1 cellular context compared by ENCODE assay signal in genomic region chr9:69131682-69132081, GRCh38.
TF ChIP-seq lines count a peak whose summit lies in the region.

No MANE protein-coding gene starts in this region.

TF ChIP-seq in HepG2, 621 proteins besides CTCF, POLR2A, EP300 and RAD21 (continued from another document and continues in another):
- TF ChIP-seq ZFP36L2 (CRISPR knock-in tag; IDR thresholded peaks at IDR 0.05): no peak
- no peak for TF ChIP-seq REST (IDR thresholded peaks at IDR 0.05; ENCODE audit: borderline replicate concordance in 1 of 2, low read depth in 1 of 2, low read length in 2 of 2)
- no peak for TF ChIP-seq SPEN (CRISPR knock-in tag; IDR thresholded peaks at IDR 0.05; ENCODE audit: low read depth)
- TF ChIP-seq MTA1 (CRISPR knock-in tag; IDR thresholded peaks at IDR 0.05; ENCODE audit: borderline replicate concordance): no peak
- TF ChIP-seq NCOR1 (IDR thresholded peaks at IDR 0.05; ENCODE audit: borderline replicate concordance, low read length): peak; percentile 66; the same call in 1 of the 2 replicates
- TF ChIP-seq HIC2 (CRISPR knock-in tag; IDR thresholded peaks at IDR 0.05; ENCODE audit: low read depth): no peak
- no peak for TF ChIP-seq ZHX2 (IDR thresholded peaks at IDR 0.05; ENCODE audit: low read depth)
- TF ChIP-seq ZHX2 (CRISPR knock-in tag; IDR thresholded peaks at IDR 0.05; ENCODE audit: borderline replicate concordance): no peak
- TF ChIP-seq ZNF292 (CRISPR knock-in tag; IDR thresholded peaks at IDR 0.05; ENCODE audit: borderline replicate concordance, low read depth): peak; percentile 35; the same call in 1 of the 2 replicates
- no peak for TF ChIP-seq ZBTB40 (IDR thresholded peaks at IDR 0.05)
- TF ChIP-seq ZBTB40 (CRISPR knock-in tag; IDR thresholded peaks at IDR 0.05): no peak
- TF ChIP-seq ZNF598 (CRISPR knock-in tag; IDR thresholded peaks at IDR 0.05; ENCODE audit: borderline replicate concordance): no peak
- no peak for TF ChIP-seq MTERF4 (CRISPR knock-in tag; IDR thresholded peaks at IDR 0.05)
- TF ChIP-seq SRSF9 (IDR thresholded peaks at IDR 0.05; ENCODE audit: borderline replicate concordance, insufficient read depth, low read depth, low read length, poor library complexity, severe bottlenecking): no peak
- no peak for TF ChIP-seq BCLAF1 (IDR thresholded peaks at IDR 0.05)
- no peak for TF ChIP-seq NPAS2 (CRISPR knock-in tag; IDR thresholded peaks at IDR 0.05; ENCODE audit: borderline replicate concordance)
- TF ChIP-seq HOXA9 (CRISPR knock-in tag; IDR thresholded peaks at IDR 0.05; ENCODE audit: borderline replicate concordance): no peak
- no peak for TF ChIP-seq BRD4 (CRISPR knock-in tag; IDR thresholded peaks at IDR 0.05)
